ENCODE assay signal across 21 cellular contexts in the genomic region with DNA sequence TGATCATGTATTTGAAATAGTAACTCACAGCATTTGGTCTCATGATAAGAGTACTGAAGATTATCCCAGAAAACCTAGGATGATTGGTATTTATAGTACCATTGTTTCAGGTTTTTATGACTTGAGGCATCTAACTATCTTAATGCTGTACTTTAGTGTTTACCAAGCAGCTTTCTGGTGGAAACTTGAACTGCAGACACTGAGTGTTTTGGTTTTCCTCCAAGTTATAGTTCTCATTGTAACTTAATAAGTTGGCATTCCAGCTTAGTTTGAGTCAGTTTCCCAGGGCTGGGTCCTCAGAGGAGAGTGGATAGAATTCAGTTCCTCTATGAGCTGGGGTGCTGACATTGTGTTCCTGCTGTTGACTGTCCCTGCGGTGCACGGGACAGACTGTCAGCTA. TPM values are rescaled to one million over a fixed set of nuclear protein-coding genes. Genes with fewer than 3 reads are reported as not detected.
DNase-seq lines count a peak whose midpoint lies in the region; TF ChIP-seq lines count a peak whose summit lies in the region.
"Had no signal": no experiment of that assay in that cellular context is flagged by ENCODE, and none has a peak within 500 bp of the region (broad histone marks: within the 10 kb centered on the region; RNA-seq: fewer than 3 reads in every experiment).

No MANE protein-coding gene starts in this region.

- H3K27ac ChIP-seq in A673 (ENCODE audit: low read depth, low read length, poor library complexity, severe bottlenecking), result no peak overlapping the region
- H3K27ac ChIP-seq: KMS-11, RWPE1, SK-N-MC had no signal

- BruUV-seq in A673 (replicated peaks; lab: Mats Ljungman, UMichigan), result no TSS peak

- intact Hi-C loops in A673 (cut with micrococcal nuclease; ENCODE audit: unreplicated experiment) (no loop called here), cardiac septum (cut with DNase I) (no loop called here)

- H3K9me3 ChIP-seq in A673 (ENCODE audit: low read depth, low read length, poor library complexity, severe bottlenecking), result no peaks in the 10 kb centered on the region
- H3K9me3 ChIP-seq: Caco-2, HAP-1 had no signal

- DNase-seq in LHCN-M2 (ENCODE audit: low read depth) (peak; percentile 17), cardiac fibroblast (ENCODE audit: low read depth in 2 of 2) (peak; percentile 14 to 24), fibroblast of pulmonary artery (ENCODE audit: low read depth) (peak; percentile 15), NCI-H446 (lab: John Stamatoyannopoulos, UW) (no peak), A673 (ENCODE audit: low spot score) (no peak), cardiac septum (ENCODE audit: low spot score) (no peak), cortex of kidney (lab: John Stamatoyannopoulos, UW) (no peak)
- DNase-seq: Caco-2; CD4-positive, alpha-beta T cell; DND-41; MV-4-11; NCI-H1105 treated with DMSO at 0.1 percent for 48 hours; NCI-H1694 treated with DMSO at 0.1 percent for 48 hours; NCI-H2107; NCI-H510A; SHP77 treated with DMSO at 0.1 percent for 48 hours; SW 1271 had no signal

- peaks cover 20% of the 10 kb centered on the region for H3K36me3 ChIP-seq in A673 (ENCODE audit: insufficient read depth, low read length, poor library complexity, severe bottlenecking)

- CTCF ChIA-PET in A673 (lab: Charles Lee), result no interaction called here

- no peaks in the 10 kb centered on the region for H3K27me3 ChIP-seq in A673 (replicated peaks; ENCODE audit: insufficient read depth, low read depth, low read length, poor library complexity)

- no peaks in the 10 kb centered on the region for H3K4me1 ChIP-seq in A673 (ENCODE audit: insufficient read depth, low read length, poor library complexity, severe bottlenecking)
- H3K4me1 ChIP-seq: Caco-2, HAP-1 had no signal

- H3K4me3 ChIP-seq in cardiac fibroblast (replicated peaks in 1 of 2; ENCODE audit: low read depth in 2 of 2, low read length in 2 of 2), result no peak overlapping the region
- no peak overlapping the region for H3K4me3 ChIP-seq in fibroblast of pulmonary artery (replicated peaks; ENCODE audit: low read depth, low read length)
- H3K4me3 ChIP-seq in A673 (ENCODE audit: low read depth, low read length, poor library complexity, severe bottlenecking), result no peak overlapping the region
- H3K4me3 ChIP-seq: HAP-1, SK-N-MC had no signal

- POLR2A ChIA-PET in A673 (lab: Charles Lee; ENCODE audit: low non-redundant PET), result no interaction called here

- TF ChIP-seq CTCF in cardiac fibroblast (IDR thresholded peaks at IDR 0.05; ENCODE audit: low read depth, low read length) (no peak), fibroblast of pulmonary artery (IDR thresholded peaks at IDR 0.05; ENCODE audit: low read length, missing control alignments) (no peak), A673 (conservative IDR thresholded peaks at IDR 0.05; ENCODE audit: low read depth, low read length) (no peak)

RNA-seq across cellular contexts. Expression of a gene that starts 50.4 kb away (rescaled TPM):
- 24.2 and 28.5 TPM in 2 replicates for total RNA-seq in LHCN-M2 (2014; rRNA removed)
- polyA plus RNA-seq in LHCN-M2 (2012), result 26.1 TPM
- 78.6 and 89.9 TPM in 2 replicates for total RNA-seq in A673 (2021)
- 30.7 TPM for total RNA-seq in cardiac septum

Comparison
In these comparisons a context has a peak if more than half of its experiments do, and no peak if none do; other contexts are left out.
1. DNase-seq: peak in LHCN-M2 (single experiment), cardiac fibroblast (2 of 2) and fibroblast of pulmonary artery (single experiment); none in NCI-H446 (0 of 2), A673 (single experiment), cardiac septum (single experiment) and cortex of kidney (single experiment).